ENCODE assay signal across 9 cellular contexts in the genomic region with DNA sequence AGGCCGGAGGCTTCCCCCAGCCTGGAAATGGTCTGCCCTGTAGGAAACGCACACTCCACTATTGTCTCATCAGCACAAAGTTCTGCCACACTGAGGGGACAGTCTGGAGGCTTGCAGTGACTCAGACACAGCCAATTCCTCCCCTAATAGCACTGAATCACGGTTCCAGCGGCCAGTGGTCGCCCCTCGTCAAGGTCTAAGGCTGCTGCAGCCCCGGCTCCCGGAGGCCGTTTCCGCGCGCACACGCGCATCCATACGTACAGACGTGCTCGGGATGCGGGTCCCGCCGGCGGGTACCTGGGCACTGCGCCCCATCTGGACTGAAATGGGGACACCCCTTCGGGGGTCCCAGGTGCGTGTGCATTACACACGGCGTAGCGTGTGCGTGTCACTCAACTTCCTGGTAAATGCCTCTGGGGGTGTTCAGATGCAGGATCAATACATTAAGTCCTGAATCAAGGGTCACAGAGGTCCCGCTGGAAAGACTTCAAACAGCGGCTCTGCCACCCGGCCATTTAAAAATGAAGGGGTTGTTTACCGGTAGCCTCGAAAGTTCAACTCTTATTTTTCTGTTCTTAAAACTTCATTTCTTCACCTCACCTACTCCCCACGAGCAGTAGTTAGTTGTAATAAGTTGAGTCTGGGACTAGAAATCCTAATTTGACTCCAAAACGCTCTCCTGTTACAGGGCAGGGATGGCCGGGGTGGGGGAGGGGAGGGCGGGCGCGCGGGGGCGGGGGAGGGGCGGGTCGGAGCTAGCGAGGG. TPM values are rescaled to one million over a fixed set of nuclear protein-coding genes. Genes with fewer than 3 reads are reported as not detected.
DNase-seq lines count a peak whose midpoint lies in the region; ATAC-seq and TF ChIP-seq lines count a peak whose summit lies in the region.
"Had no signal": no experiment of that assay in that cellular context is flagged by ENCODE, and none has a peak within 500 bp of the region (broad histone marks: within the 10 kb centered on the region; RNA-seq: fewer than 3 reads in every experiment).

No MANE protein-coding gene starts in this region.

- H3K27ac Mint-ChIP-seq in endodermal cell = peak overlapping the region; percentile 96

- no peaks in the 10 kb centered on the region for H3K9me3 ChIP-seq in endodermal cell (ENCODE audit: control insufficient read depth, low read length)
- no peaks in the 10 kb centered on the region for H3K9me3 ChIP-seq in mucosa of descending colon
- no peaks in the 10 kb centered on the region for H3K9me3 ChIP-seq in transverse colon

- H3K36me3 ChIP-seq in endodermal cell (ENCODE audit: control insufficient read depth, insufficient read depth, low read length) = no peaks in the 10 kb centered on the region
- H3K36me3 ChIP-seq in mucosa of descending colon (ENCODE audit: low read depth) = no peaks in the 10 kb centered on the region
- no peaks in the 10 kb centered on the region for H3K36me3 ChIP-seq in transverse colon

- H3K4me3 ChIP-seq in endodermal cell (ENCODE audit: low read length) (peak overlapping the region; percentile 92), mucosa of descending colon (peak overlapping the region; percentile 24), transverse colon (peak overlapping the region; percentile 60 to 84 (median 74))

- 0% methylated on average over 3 to 37 of the region's 44 CpGs for WGBS in endodermal cell (ENCODE audit: insufficient coverage in 1 of 2, insufficient read length in 1 of 2), 2 experiments
- 0 to 1% methylated on average over 1 to 20 of the region's 44 CpGs for WGBS in transverse colon (ENCODE audit: low coverage in 1 of 2), 2 donors

- peak overlapping the region; percentile 87 for H3K4me3 Mint-ChIP-seq in endodermal cell

- intact Hi-C loops in mucosa of descending colon (cut with DNase I, micrococcal nuclease) (no loop called here), transverse colon (cut with DNase I; ENCODE audit: low total_unique reads) (no loop called here)

- no peaks in the 10 kb centered on the region for H3K4me1 ChIP-seq in endodermal cell (ENCODE audit: control insufficient read depth, insufficient read depth, low read length)
- H3K4me1 ChIP-seq in mucosa of descending colon (ENCODE audit: low read depth) = no peaks in the 10 kb centered on the region
- peaks cover 0 to 13% (median 4%) of the 10 kb centered on the region in 4 donors for H3K4me1 ChIP-seq in transverse colon

- TF ChIP-seq POLR2A in transverse colon (IDR thresholded peaks at IDR 0.05) = peak; percentile 57

- H3K9me3 Mint-ChIP-seq in endodermal cell = no peaks in the 10 kb centered on the region

- peaks cover 16% of the 10 kb centered on the region for H3K4me1 Mint-ChIP-seq in endodermal cell

- peaks cover 24% of the 10 kb centered on the region for H3K27me3 Mint-ChIP-seq in endodermal cell (ENCODE audit: insufficient read depth)

- peak; percentile 14 for ATAC-seq in HG03439 (IDR thresholded peaks at IDR 0.05; ENCODE audit: unreplicated experiment)
- ATAC-seq in SK-N-SH treated with all-trans-retinoic acid at 6 μM for 48 hours = 0 out of 3 replicates have a peak, but pooled peaks have one; percentile 6
- ATAC-seq in mucosa of descending colon = peak; percentile 33
- ATAC-seq in GM18858 (IDR thresholded peaks at IDR 0.05; ENCODE audit: unreplicated experiment) = no peak

- peak overlapping the region; percentile 59 for H3K9ac ChIP-seq in endodermal cell (ENCODE audit: extremely low read depth, low read length, poor library complexity, severe bottlenecking)

- DNase-seq in DMS 273 (lab: John Stamatoyannopoulos, UW; ENCODE audit: unreplicated experiment) = peak; percentile 63
- DNase-seq in DMS 273 treated with DMSO at 0.1 percent for 48 hours (lab: John Stamatoyannopoulos, UW) = no peak
- peak; percentile 84 for DNase-seq in endodermal cell
- peak; percentile 61 to 72 (median 66) for DNase-seq in mucosa of descending colon
- peak; percentile 57 for DNase-seq in transverse colon

- in situ Hi-C loops in transverse colon (cut with MboI; ENCODE audit: low pct_ligation_motif_present in 1 of 4, low pct_unique_long_range_greater_than_20kb in 1 of 4, low sequenced_read_pairs in 3 of 4) = no loop called here

- no peak for TF ChIP-seq EP300 in transverse colon (IDR thresholded peaks at IDR 0.05; ENCODE audit: low read depth)

- peak overlapping the region; percentile 92 for H3K27ac ChIP-seq in endodermal cell (ENCODE audit: low read depth, low read length)
- peak overlapping the region; percentile 80 to 87 (median 83) for H3K27ac ChIP-seq in transverse colon
- H3K27ac ChIP-seq: 22Rv1 had no signal

- TF ChIP-seq CTCF in endodermal cell (conservative IDR thresholded peaks at IDR 0.05) (peak; percentile 30), mucosa of descending colon (IDR thresholded peaks at IDR 0.05) (no peak), transverse colon (IDR thresholded peaks at IDR 0.05) (no peak)

- H3K36me3 Mint-ChIP-seq in endodermal cell (ENCODE audit: low read depth) = no peaks in the 10 kb centered on the region

- H3K27me3 ChIP-seq in endodermal cell (ENCODE audit: control insufficient read depth, insufficient read depth, low read length, poor library complexity, severe bottlenecking) = peaks cover 28% of the 10 kb centered on the region
- H3K27me3 ChIP-seq in transverse colon = no peaks in the 10 kb centered on the region

TF ChIP-seq in SK-N-SH treated with all-trans-retinoic acid at 6 μM for 48 hours, 23 proteins besides CTCF, POLR2A, EP300 and RAD21:
- TF ChIP-seq ZNF70 (CRISPR knock-in tag; IDR thresholded peaks at IDR 0.05) (no peak), ZC3H10 (CRISPR knock-in tag; IDR thresholded peaks at IDR 0.05) (no peak), CSRNP3 (CRISPR knock-in tag; IDR thresholded peaks at IDR 0.05) (no peak), RARB (CRISPR knock-in tag; IDR thresholded peaks at IDR 0.05) (no peak), ZFP3 (CRISPR knock-in tag; IDR thresholded peaks at IDR 0.05) (no peak), ESRRG (CRISPR knock-in tag; IDR thresholded peaks at IDR 0.05) (no peak), TCF4 (CRISPR knock-in tag; IDR thresholded peaks at IDR 0.05; ENCODE audit: borderline replicate concordance) (no peak), CREB5 (CRISPR knock-in tag; IDR thresholded peaks at IDR 0.05; ENCODE audit: low read depth) (no peak), ARNTL (CRISPR knock-in tag; IDR thresholded peaks at IDR 0.05; ENCODE audit: borderline replicate concordance, low read depth) (no peak), GLIS3 (CRISPR knock-in tag; IDR thresholded peaks at IDR 0.05) (no peak), SNAI2 (CRISPR knock-in tag; IDR thresholded peaks at IDR 0.05) (no peak), ZNF565 (CRISPR knock-in tag; conservative IDR thresholded peaks at IDR 0.05; ENCODE audit: low read depth) (no peak), ZNF8 (CRISPR knock-in tag; IDR thresholded peaks at IDR 0.05) (no peak)
- TF ChIP-seq, protein P1, sequence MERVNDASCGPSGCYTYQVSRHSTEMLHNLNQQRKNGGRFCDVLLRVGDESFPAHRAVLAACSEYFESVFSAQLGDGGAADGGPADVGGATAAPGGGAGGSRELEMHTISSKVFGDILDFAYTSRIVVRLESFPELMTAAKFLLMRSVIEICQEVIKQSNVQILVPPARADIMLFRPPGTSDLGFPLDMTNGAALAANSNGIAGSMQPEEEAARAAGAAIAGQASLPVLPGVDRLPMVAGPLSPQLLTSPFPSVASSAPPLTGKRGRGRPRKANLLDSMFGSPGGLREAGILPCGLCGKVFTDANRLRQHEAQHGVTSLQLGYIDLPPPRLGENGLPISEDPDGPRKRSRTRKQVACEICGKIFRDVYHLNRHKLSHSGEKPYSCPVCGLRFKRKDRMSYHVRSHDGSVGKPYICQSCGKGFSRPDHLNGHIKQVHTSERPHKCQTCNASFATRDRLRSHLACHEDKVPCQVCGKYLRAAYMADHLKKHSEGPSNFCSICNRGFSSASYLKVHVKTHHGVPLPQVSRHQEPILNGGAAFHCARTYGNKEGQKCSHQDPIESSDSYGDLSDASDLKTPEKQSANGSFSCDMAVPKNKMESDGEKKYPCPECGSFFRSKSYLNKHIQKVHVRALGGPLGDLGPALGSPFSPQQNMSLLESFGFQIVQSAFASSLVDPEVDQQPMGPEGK (CRISPR knock-in tag; IDR thresholded peaks at IDR 0.05; ENCODE audit: borderline replicate concordance) = no peak

RNA-seq across cellular contexts. Expression of gene ZNF516, which starts 0.6 kb away (rescaled TPM):
- total RNA-seq in endodermal cell = 10 to 100 TPM; 60.2 to 77.9 TPM
- polyA plus RNA-seq in endodermal cell (2013, experiment 1 of 2) = 61.3 TPM
- polyA plus RNA-seq in endodermal cell (2013, experiment 2 of 2) = 59.9 TPM
- total RNA-seq in mucosa of descending colon = 10 to 100 TPM; 22.0 to 47.9 (median 23.2) TPM
- 10 to 100 TPM; 19.4 to 37.8 (median 26.7) TPM for total RNA-seq in transverse colon

Comparison
In these comparisons a context has a peak if more than half of its experiments do, and no peak if none do; other contexts are left out.
1. H3K4me3 ChIP-seq: peak in every context shown above with its lines; median percentile 92 in endodermal cell; 74 in transverse colon; 24 in mucosa of descending colon.